Comparison of ENCODE assay signal across 10 cellular contexts in genomic region chr3:58526124-58526957, GRCh38. TPM values are rescaled to one million over a fixed set of nuclear protein-coding genes. Genes with fewer than 3 reads are reported as not detected.
A peak's percentile ranks its signal among the peaks of the same experiment; 100 is the strongest.
DNase-seq lines count a peak whose midpoint lies in the region; ATAC-seq and TF ChIP-seq lines count a peak whose summit lies in the region.
"Had no signal": no experiment of that assay in that cellular context is flagged by ENCODE, and none has a peak within 500 bp of the region (broad histone marks: within the 10 kb centered on the region; RNA-seq: fewer than 3 reads in every experiment).

No MANE protein-coding gene starts in this region.

- no peaks in the 10 kb centered on the region for H3K27me3 ChIP-seq in right atrium auricular region

- ATAC-seq in Right ventricle myocardium inferior: no peak
- no peak for ATAC-seq in GM21381 (IDR thresholded peaks at IDR 0.05; ENCODE audit: unreplicated experiment)
- ATAC-seq in HG02798 (IDR thresholded peaks at IDR 0.05; ENCODE audit: poor library complexity, unreplicated experiment): no peak
- ATAC-seq in GM18907 (IDR thresholded peaks at IDR 0.05; ENCODE audit: unreplicated experiment): no peak
- ATAC-seq in GM19452 (IDR thresholded peaks at IDR 0.05; ENCODE audit: unreplicated experiment): no peak

- no peaks in the 10 kb centered on the region for H3K9me3 ChIP-seq in right atrium auricular region

- intact Hi-C loops in Right ventricle myocardium inferior (cut with DNase I): no loop called here

- no peak overlapping the region for H3K27ac ChIP-seq in right atrium auricular region

- TF ChIP-seq CTCF in right atrium auricular region (IDR thresholded peaks at IDR 0.05): no peak

- peaks cover 0 to 11% of the 10 kb centered on the region in 2 donors for H3K4me1 ChIP-seq in right atrium auricular region

- DNase-seq in right atrium auricular region (ENCODE audit: low spot score) (peak; percentile 56), Right ventricle myocardium inferior (ENCODE audit: missing footprints) (no peak), SKM-1 treated with dmso at 0.1 percent for 144 hours (lab: John Stamatoyannopoulos, UW; ENCODE audit: unreplicated experiment) (peak; percentile 84), glomerular visceral epithelial cell (ENCODE audit: extremely low spot score) (peak; percentile 76)
- DNase-seq: effector CD4-positive, alpha-beta T cell had no signal

- H3K36me3 ChIP-seq in right atrium auricular region: peaks cover 68% of the 10 kb centered on the region

- H3K4me3 ChIP-seq in right atrium auricular region: no peak overlapping the region

RNA-seq across cellular contexts. Expression of gene ACOX2, which starts 10.6 kb away (rescaled TPM):
- total RNA-seq in right atrium auricular region (10 to 100 TPM; 11.5 to 30.2 TPM), Right ventricle myocardium inferior (33.4 TPM)
- total RNA-seq: T-helper 1 cell treated with Interleukin-12 subunit alpha and Interleukin-12 subunit beta and Interleukin-4 antibody, amounts not matched to agents 30 ng/mL and 1 ng/mL, for 36 hours had no signal

RNA-seq across cellular contexts. Expression of gene KCTD6, which starts 34.4 kb away (rescaled TPM):
- total RNA-seq in right atrium auricular region: 10 to 100 TPM in 1 of 2 donors, 1 to 10 TPM in 1; 9.5 to 10.6 TPM
- total RNA-seq in Right ventricle myocardium inferior: 11.3 TPM

RNA-seq across cellular contexts. Expression of gene FAM107A, which starts 50.9 kb away (rescaled TPM):
- total RNA-seq in right atrium auricular region (10 to 100 TPM; 76.5 to 80.7 TPM), Right ventricle myocardium inferior (82.9 TPM)
- total RNA-seq: T-helper 1 cell treated with Interleukin-12 subunit alpha and Interleukin-12 subunit beta and Interleukin-4 antibody, amounts not matched to agents 30 ng/mL and 1 ng/mL, for 36 hours had no signal
